In the genomic region with DNA sequence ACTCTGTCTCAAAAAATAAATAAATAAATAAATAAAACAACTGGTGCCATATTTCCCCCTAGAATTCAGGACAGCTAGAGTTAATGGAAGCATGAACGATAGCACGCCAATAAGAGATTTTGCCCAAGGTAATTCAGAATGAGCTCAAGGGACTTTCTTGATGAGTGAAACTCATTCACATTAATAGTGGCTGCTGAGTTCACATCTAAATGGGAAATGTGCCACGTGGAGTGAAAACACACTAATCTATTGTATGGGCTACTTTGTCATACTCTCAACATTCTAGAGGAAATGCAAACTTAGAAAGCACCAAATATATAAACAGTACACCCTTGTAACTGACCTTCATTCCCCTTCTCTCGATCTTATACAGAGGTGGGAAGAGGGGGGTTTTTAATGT, we compare ENCODE assay signal across 15 cellular contexts.
"Had no signal": no experiment of that assay in that cellular context is flagged by ENCODE, and none has a peak within 500 bp of the region (broad histone marks: within the 10 kb centered on the region; RNA-seq: fewer than 3 reads in every experiment).

No MANE protein-coding gene starts in this region.

- H3K9me3 Mint-ChIP-seq: endodermal cell, natural killer cell, neural crest cell had no signal

- DNase-seq: colonic mucosa; dermis blood vessel endothelial cell; endodermal cell; heart right ventricle; hypothalamus; kidney glomerular epithelial cell; mammary epithelial cell; natural killer cell; right cardiac atrium; stimulated activated CD4-positive, alpha-beta T cell treated with anti-CD3 and anti-CD28 coated beads, Interleukin-2, amount 100 ng/mL, for 48 hours; stimulated activated naive CD4-positive, alpha-beta T cell treated with Interleukin-2 at 50 U/mL for 16 hours; trophoblast cell had no signal

- H3K27ac ChIP-seq: colonic mucosa, heart right ventricle had no signal

- H3K36me3 Mint-ChIP-seq: mesothelial cell of epicardium, natural killer cell had no signal

- H3K4me1 Mint-ChIP-seq: endodermal cell, natural killer cell, neural crest cell had no signal

- ATAC-seq: heart right ventricle, natural killer cell, right cardiac atrium had no signal

- H3K27ac Mint-ChIP-seq: endodermal cell, mesothelial cell of epicardium, natural killer cell had no signal

- H3K4me3 ChIP-seq: colonic mucosa, heart right ventricle, smooth muscle cell had no signal

- H3K4me1 ChIP-seq: colonic mucosa, heart right ventricle had no signal

- H3K9me3 ChIP-seq: colonic mucosa, heart right ventricle had no signal

- H3K27me3 ChIP-seq: colonic mucosa had no signal

- H3K4me2 ChIP-seq: smooth muscle cell had no signal

- H3K36me3 ChIP-seq: colonic mucosa, heart right ventricle had no signal

- H3K4me3 Mint-ChIP-seq: endodermal cell, mesothelial cell of epicardium, natural killer cell, neural crest cell had no signal
